1 cellular context compared by ENCODE assay signal in the genomic region with DNA sequence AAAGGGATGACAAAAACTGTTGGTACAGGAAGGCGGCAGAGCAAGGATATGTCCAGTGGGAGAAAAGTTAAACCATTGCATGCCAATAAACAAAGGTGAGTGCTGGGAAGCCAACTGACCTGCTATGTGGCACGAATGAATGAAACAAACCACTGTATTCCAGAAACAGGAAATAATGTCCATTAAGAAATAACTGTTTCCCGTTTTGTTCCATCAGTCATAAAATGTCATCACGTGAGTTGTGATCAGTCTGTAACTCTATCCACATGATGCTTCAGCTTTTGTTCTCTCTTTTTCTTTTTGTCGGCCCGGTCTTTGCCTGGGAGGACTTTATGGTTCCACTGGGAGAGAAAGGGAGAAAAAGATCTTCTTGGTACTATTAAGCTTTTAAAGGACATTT.
TF ChIP-seq lines count a peak whose summit lies in the region.

No MANE protein-coding gene starts in this region.

TF ChIP-seq in GM23338, 12 proteins besides CTCF, POLR2A, EP300 and RAD21 (continued from another document):
- TF ChIP-seq, protein P1, sequence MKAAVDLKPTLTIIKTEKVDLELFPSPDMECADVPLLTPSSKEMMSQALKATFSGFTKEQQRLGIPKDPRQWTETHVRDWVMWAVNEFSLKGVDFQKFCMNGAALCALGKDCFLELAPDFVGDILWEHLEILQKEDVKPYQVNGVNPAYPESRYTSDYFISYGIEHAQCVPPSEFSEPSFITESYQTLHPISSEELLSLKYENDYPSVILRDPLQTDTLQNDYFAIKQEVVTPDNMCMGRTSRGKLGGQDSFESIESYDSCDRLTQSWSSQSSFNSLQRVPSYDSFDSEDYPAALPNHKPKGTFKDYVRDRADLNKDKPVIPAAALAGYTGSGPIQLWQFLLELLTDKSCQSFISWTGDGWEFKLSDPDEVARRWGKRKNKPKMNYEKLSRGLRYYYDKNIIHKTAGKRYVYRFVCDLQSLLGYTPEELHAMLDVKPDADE (IDR thresholded peaks at IDR 0.05), result no peak
- TF ChIP-seq EZH2phosphoT487 (IDR thresholded peaks at IDR 0.05; ENCODE audit: unreplicated experiment) (no peak), JUNB (IDR thresholded peaks at IDR 0.05; ENCODE audit: unreplicated experiment) (no peak)
- TF ChIP-seq, protein P2, sequence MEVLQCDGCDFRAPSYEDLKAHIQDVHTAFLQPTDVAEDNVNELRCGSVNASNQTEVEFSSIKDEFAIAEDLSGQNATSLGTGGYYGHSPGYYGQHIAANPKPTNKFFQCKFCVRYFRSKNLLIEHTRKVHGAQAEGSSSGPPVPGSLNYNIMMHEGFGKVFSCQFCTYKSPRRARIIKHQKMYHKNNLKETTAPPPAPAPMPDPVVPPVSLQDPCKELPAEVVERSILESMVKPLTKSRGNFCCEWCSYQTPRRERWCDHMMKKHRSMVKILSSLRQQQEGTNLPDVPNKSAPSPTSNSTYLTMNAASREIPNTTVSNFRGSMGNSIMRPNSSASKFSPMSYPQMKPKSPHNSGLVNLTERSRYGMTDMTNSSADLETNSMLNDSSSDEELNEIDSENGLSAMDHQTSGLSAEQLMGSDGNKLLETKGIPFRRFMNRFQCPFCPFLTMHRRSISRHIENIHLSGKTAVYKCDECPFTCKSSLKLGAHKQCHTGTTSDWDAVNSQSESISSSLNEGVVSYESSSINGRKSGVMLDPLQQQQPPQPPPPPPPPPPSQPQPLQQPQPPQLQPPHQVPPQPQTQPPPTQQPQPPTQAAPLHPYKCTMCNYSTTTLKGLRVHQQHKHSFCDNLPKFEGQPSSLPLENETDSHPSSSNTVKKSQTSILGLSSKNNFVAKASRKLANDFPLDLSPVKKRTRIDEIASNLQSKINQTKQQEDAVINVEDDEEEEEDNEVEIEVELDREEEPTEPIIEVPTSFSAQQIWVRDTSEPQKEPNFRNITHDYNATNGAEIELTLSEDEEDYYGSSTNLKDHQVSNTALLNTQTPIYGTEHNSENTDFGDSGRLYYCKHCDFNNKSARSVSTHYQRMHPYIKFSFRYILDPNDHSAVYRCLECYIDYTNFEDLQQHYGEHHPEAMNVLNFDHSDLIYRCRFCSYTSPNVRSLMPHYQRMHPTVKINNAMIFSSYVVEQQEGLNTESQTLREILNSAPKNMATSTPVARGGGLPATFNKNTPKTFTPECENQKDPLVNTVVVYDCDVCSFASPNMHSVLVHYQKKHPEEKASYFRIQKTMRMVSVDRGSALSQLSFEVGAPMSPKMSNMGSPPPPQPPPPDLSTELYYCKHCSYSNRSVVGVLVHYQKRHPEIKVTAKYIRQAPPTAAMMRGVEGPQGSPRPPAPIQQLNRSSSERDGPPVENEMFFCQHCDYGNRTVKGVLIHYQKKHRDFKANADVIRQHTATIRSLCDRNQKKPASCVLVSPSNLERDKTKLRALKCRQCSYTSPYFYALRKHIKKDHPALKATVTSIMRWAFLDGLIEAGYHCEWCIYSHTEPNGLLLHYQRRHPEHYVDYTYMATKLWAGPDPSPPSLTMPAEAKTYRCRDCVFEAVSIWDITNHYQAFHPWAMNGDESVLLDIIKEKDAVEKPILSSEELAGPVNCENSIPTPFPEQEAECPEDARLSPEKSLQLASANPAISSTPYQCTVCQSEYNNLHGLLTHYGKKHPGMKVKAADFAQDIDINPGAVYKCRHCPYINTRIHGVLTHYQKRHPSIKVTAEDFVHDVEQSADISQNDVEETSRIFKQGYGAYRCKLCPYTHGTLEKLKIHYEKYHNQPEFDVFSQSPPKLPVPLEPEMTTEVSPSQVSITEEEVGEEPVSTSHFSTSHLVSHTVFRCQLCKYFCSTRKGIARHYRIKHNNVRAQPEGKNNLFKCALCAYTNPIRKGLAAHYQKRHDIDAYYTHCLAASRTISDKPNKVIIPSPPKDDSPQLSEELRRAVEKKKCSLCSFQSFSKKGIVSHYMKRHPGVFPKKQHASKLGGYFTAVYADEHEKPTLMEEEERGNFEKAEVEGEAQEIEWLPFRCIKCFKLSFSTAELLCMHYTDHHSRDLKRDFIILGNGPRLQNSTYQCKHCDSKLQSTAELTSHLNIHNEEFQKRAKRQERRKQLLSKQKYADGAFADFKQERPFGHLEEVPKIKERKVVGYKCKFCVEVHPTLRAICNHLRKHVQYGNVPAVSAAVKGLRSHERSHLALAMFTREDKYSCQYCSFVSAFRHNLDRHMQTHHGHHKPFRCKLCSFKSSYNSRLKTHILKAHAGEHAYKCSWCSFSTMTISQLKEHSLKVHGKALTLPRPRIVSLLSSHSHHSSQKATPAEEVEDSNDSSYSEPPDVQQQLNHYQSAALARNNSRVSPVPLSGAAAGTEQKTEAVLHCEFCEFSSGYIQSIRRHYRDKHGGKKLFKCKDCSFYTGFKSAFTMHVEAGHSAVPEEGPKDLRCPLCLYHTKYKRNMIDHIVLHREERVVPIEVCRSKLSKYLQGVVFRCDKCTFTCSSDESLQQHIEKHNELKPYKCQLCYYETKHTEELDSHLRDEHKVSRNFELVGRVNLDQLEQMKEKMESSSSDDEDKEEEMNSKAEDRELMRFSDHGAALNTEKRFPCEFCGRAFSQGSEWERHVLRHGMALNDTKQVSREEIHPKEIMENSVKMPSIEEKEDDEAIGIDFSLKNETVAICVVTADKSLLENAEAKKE (CRISPR knock-in tag; IDR thresholded peaks at IDR 0.05), result no peak
- TF ChIP-seq, protein P3, sequence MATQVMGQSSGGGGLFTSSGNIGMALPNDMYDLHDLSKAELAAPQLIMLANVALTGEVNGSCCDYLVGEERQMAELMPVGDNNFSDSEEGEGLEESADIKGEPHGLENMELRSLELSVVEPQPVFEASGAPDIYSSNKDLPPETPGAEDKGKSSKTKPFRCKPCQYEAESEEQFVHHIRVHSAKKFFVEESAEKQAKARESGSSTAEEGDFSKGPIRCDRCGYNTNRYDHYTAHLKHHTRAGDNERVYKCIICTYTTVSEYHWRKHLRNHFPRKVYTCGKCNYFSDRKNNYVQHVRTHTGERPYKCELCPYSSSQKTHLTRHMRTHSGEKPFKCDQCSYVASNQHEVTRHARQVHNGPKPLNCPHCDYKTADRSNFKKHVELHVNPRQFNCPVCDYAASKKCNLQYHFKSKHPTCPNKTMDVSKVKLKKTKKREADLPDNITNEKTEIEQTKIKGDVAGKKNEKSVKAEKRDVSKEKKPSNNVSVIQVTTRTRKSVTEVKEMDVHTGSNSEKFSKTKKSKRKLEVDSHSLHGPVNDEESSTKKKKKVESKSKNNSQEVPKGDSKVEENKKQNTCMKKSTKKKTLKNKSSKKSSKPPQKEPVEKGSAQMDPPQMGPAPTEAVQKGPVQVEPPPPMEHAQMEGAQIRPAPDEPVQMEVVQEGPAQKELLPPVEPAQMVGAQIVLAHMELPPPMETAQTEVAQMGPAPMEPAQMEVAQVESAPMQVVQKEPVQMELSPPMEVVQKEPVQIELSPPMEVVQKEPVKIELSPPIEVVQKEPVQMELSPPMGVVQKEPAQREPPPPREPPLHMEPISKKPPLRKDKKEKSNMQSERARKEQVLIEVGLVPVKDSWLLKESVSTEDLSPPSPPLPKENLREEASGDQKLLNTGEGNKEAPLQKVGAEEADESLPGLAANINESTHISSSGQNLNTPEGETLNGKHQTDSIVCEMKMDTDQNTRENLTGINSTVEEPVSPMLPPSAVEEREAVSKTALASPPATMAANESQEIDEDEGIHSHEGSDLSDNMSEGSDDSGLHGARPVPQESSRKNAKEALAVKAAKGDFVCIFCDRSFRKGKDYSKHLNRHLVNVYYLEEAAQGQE (IDR thresholded peaks at IDR 0.05; ENCODE audit: unreplicated experiment), result no peak
